ENCODE assay signal across 19 cellular contexts in the genomic region with DNA sequence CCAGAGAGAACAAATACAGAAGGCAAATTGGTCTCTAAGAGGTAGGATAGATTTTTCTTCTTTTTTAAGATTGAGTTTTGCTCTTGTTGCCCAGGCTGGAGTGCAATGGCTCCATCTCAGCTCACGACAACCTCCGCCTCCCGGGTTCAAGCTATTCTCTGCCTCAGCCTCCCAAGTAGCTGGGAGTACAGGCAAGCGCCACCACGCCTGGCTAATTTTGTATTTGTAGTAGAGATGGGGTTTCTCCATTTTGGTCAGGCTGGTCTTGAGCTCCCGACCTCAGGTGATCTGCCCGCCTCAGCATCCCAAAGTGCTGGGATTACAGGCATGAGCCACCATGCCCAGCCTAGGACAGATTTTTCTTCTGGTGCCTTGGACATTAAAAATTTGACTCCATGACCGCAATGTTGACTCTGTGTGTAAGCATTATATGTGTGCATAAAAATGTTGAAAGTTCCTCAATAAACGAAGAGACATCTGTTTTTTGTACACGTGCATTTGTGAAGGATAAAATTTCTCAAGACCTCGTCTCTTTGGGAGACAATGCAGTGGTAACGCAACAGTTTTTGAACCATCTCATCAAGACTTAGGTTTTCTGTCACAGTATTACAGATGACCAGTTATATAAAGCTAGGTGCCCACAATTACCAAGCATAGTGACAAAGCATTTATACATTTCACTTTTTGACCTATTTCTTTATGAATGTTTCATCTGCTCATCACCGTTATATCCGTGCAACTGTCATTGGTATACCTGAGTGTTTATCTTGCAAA. TPM values are rescaled to one million over a fixed set of nuclear protein-coding genes. Genes with fewer than 3 reads are reported as not detected.
DNase-seq lines count a peak whose midpoint lies in the region; ATAC-seq and TF ChIP-seq lines count a peak whose summit lies in the region.
"Had no signal": no experiment of that assay in that cellular context is flagged by ENCODE, and none has a peak within 500 bp of the region (broad histone marks: within the 10 kb centered on the region; RNA-seq: fewer than 3 reads in every experiment).

No MANE protein-coding gene starts in this region.

- no peak for DNase-seq in activated naive CD4-positive, alpha-beta T cell treated with anti-CD3 and anti-CD28 coated beads, Interleukin-2, amount 10 ng/mL, durations not matched to agents 7 days and 5 days
- no peak for DNase-seq in activated naive CD4-positive, alpha-beta T cell treated with Interleukin-2 at 50 U/mL for 16 hours
- DNase-seq in H9 (no peak), NCI-H524 treated with DMSO at 0.1 percent for 48 hours (lab: John Stamatoyannopoulos, UW) (no peak)
- no peak for DNase-seq in activated naive CD8-positive, alpha-beta T cell treated with anti-CD3 and anti-CD28 coated beads for 36 hours
- no peak for DNase-seq in stimulated activated effector memory CD8-positive, alpha-beta T cell treated with anti-CD3 and anti-CD28 coated beads, Interleukin-12 subunit alpha, Interleukin-12 subunit beta, amount 100 ng/mL, for 72 hours (ENCODE audit: low spot score in 2 of 2)
- DNase-seq: CD8-positive, alpha-beta T cell; KG1; NCI-H1694 treated with DMSO at 0.1 percent for 48 hours; NCI-H2107; NCI-H510A; NCI-H82; OCI-M1; RPMI8226; SIG-M5 had no signal

- no peaks in the 10 kb centered on the region for H3K27me3 ChIP-seq in H9 (ENCODE audit: insufficient read depth, low read length)
- H3K27me3 ChIP-seq: BLaER1 treated with 17β-estradiol and CSF1 and Interleukin-3, amounts not matched to agents 10 nM and 100 nM had no signal

- no peak overlapping the region for H3K18ac ChIP-seq in H9 (ENCODE audit: insufficient read length, low read depth, low read length)

- H3T11ph ChIP-seq in H9 (ENCODE audit: low read length) = no peak overlapping the region

- no peak overlapping the region for H3K9ac ChIP-seq in H9 (ENCODE audit: extremely low read depth, insufficient read length, low read length)
- H3K9ac ChIP-seq: BLaER1 treated with 17β-estradiol and CSF1 and Interleukin-3, amounts not matched to agents 10 nM and 100 nM had no signal

- H4K20me1 ChIP-seq in H9 (ENCODE audit: control insufficient read depth, insufficient read depth, insufficient read length) = no peaks in the 10 kb centered on the region

- no peak overlapping the region for H2BK15ac ChIP-seq in H9 (ENCODE audit: low read depth, low read length)

- H2AFZ ChIP-seq in H9 (ENCODE audit: low read length) = no peak overlapping the region

- H2BK120ac ChIP-seq in H9 (ENCODE audit: low read depth, low read length, poor library complexity, severe bottlenecking) = no peak overlapping the region

- no peak overlapping the region for H3K4me3 Mint-ChIP-seq in activated naive CD4-positive, alpha-beta T cell treated with anti-CD3 and anti-CD28 coated beads, Interleukin-2, amount 10 ng/mL, durations not matched to agents 7 days and 5 days
- no peak overlapping the region for H3K4me3 Mint-ChIP-seq in H9
- H3K4me3 Mint-ChIP-seq in activated naive CD8-positive, alpha-beta T cell treated with anti-CD3 and anti-CD28 coated beads for 36 hours = no peak overlapping the region
- no peak overlapping the region for H3K4me3 Mint-ChIP-seq in stimulated activated effector memory CD8-positive, alpha-beta T cell treated with anti-CD3 and anti-CD28 coated beads, Interleukin-12 subunit alpha, Interleukin-12 subunit beta, amount 100 ng/mL, for 72 hours
- H3K4me3 Mint-ChIP-seq: CD8-positive, alpha-beta T cell had no signal

- no peaks in the 10 kb centered on the region for H3K79me1 ChIP-seq in H9 (ENCODE audit: insufficient read depth, low read depth, low read length, poor library complexity, severe bottlenecking)

- no peak for ATAC-seq in stimulated activated effector memory CD8-positive, alpha-beta T cell treated with anti-CD3 and anti-CD28 coated beads, Interleukin-12 subunit alpha, Interleukin-12 subunit beta, amount 100 ng/mL, for 72 hours
- ATAC-seq in GM21723 (IDR thresholded peaks at IDR 0.05; ENCODE audit: unreplicated experiment) = no peak
- ATAC-seq: CD8-positive, alpha-beta T cell; SK-N-SH treated with all-trans-retinoic acid at 6 μM for 48 hours had no signal

- H3K4me2 ChIP-seq in H9 (ENCODE audit: insufficient read depth, insufficient read length, low read length) = no peak overlapping the region
- H3K4me2 ChIP-seq: BLaER1 treated with 17β-estradiol and CSF1 and Interleukin-3, amounts not matched to agents 10 nM and 100 nM had no signal

- H3K9me3 ChIP-seq in H9 (ENCODE audit: control insufficient read depth, low read depth, low read length) = no peaks in the 10 kb centered on the region
- H3K9me3 ChIP-seq: BLaER1 treated with 17β-estradiol and CSF1 and Interleukin-3, amounts not matched to agents 10 nM and 100 nM; HAP-1 had no signal

- no peaks in the 10 kb centered on the region for H3K4me1 Mint-ChIP-seq in activated naive CD4-positive, alpha-beta T cell treated with anti-CD3 and anti-CD28 coated beads, Interleukin-2, amount 10 ng/mL, durations not matched to agents 7 days and 5 days
- H3K4me1 Mint-ChIP-seq in H9 = no peaks in the 10 kb centered on the region; a peak in 1 of 4 replicates
- H3K4me1 Mint-ChIP-seq in activated naive CD8-positive, alpha-beta T cell treated with anti-CD3 and anti-CD28 coated beads for 36 hours = no peaks in the 10 kb centered on the region
- peaks cover 15% of the 10 kb centered on the region for H3K4me1 Mint-ChIP-seq in stimulated activated effector memory CD8-positive, alpha-beta T cell treated with anti-CD3 and anti-CD28 coated beads, Interleukin-12 subunit alpha, Interleukin-12 subunit beta, amount 100 ng/mL, for 72 hours

- no peak overlapping the region for H2AK5ac ChIP-seq in H9 (ENCODE audit: insufficient read length, low read length)

- CTCF ChIA-PET in activated naive CD4-positive, alpha-beta T cell treated with anti-CD3 and anti-CD28 coated beads, Interleukin-2, amount 10 ng/mL, durations not matched to agents 7 days and 5 days (lab: Charles Lee) = interaction anchor here (0.6 kb wide), 1 partner anchor 27 kb away, joined by 3 read pairs; no protein-coding TSS in a partner anchor

- no peak overlapping the region for H4K8ac ChIP-seq in H9 (replicated peaks; ENCODE audit: insufficient read length, low read depth, low read length)

- no peak overlapping the region for H3K14ac ChIP-seq in H9 (ENCODE audit: insufficient read depth, low read length)

- H3K23ac ChIP-seq in H9 (ENCODE audit: insufficient read length, low read depth, low read length) = no peak overlapping the region

- no peaks in the 10 kb centered on the region for H3K23me2 ChIP-seq in H9 (ENCODE audit: insufficient read length, low read depth, low read length, poor library complexity, severe bottlenecking)

- H4K5ac ChIP-seq in H9 (ENCODE audit: insufficient read length, low read depth, low read length) = no peak overlapping the region

- peaks cover 61% of the 10 kb centered on the region for H3K36me3 Mint-ChIP-seq in activated naive CD4-positive, alpha-beta T cell treated with anti-CD3 and anti-CD28 coated beads, Interleukin-2, amount 10 ng/mL, durations not matched to agents 7 days and 5 days
- H3K36me3 Mint-ChIP-seq in H9 (ENCODE audit: insufficient read depth in 1 of 3, low read depth in 3 of 3) = peaks cover 53 to 94% (median 74%) of the 10 kb centered on the region in 3 experiments
- peaks cover 42% of the 10 kb centered on the region for H3K36me3 Mint-ChIP-seq in activated naive CD8-positive, alpha-beta T cell treated with anti-CD3 and anti-CD28 coated beads for 36 hours
- peaks cover 100% of the 10 kb centered on the region for H3K36me3 Mint-ChIP-seq in stimulated activated effector memory CD8-positive, alpha-beta T cell treated with anti-CD3 and anti-CD28 coated beads, Interleukin-12 subunit alpha, Interleukin-12 subunit beta, amount 100 ng/mL, for 72 hours

- H2BK12ac ChIP-seq in H9 (ENCODE audit: insufficient read length, low read depth, low read length) = no peak overlapping the region

- H3K9me3 Mint-ChIP-seq in activated naive CD4-positive, alpha-beta T cell treated with anti-CD3 and anti-CD28 coated beads, Interleukin-2, amount 10 ng/mL, durations not matched to agents 7 days and 5 days = no peaks in the 10 kb centered on the region
- H3K9me3 Mint-ChIP-seq in H9 = no peaks in the 10 kb centered on the region
- H3K9me3 Mint-ChIP-seq in activated naive CD8-positive, alpha-beta T cell treated with anti-CD3 and anti-CD28 coated beads for 36 hours = no peaks in the 10 kb centered on the region
- no peaks in the 10 kb centered on the region for H3K9me3 Mint-ChIP-seq in stimulated activated effector memory CD8-positive, alpha-beta T cell treated with anti-CD3 and anti-CD28 coated beads, Interleukin-12 subunit alpha, Interleukin-12 subunit beta, amount 100 ng/mL, for 72 hours
- H3K9me3 Mint-ChIP-seq: CD8-positive, alpha-beta T cell had no signal

- H3K4ac ChIP-seq in H9 (ENCODE audit: low read depth, low read length) = no peak overlapping the region

- H3K56ac ChIP-seq in H9 (ENCODE audit: insufficient read length, low read depth, low read length) = no peak overlapping the region

- H2BK20ac ChIP-seq in H9 (ENCODE audit: low read depth, low read length, poor library complexity, severe bottlenecking) = no peak overlapping the region

- no CpG with 5 or more reads among the region's 14 CpGs for WGBS in H9 (ENCODE audit: extremely low coverage, insufficient read length, low lambda C conversion rate)

- no peak overlapping the region for H3K27ac ChIP-seq in H9 (ENCODE audit: insufficient read length, low read depth, low read length)
- H3K27ac ChIP-seq: BLaER1 treated with 17β-estradiol and CSF1 and Interleukin-3, amounts not matched to agents 10 nM and 100 nM had no signal

- H3K27me3 Mint-ChIP-seq in activated naive CD4-positive, alpha-beta T cell treated with anti-CD3 and anti-CD28 coated beads, Interleukin-2, amount 10 ng/mL, durations not matched to agents 7 days and 5 days = no peaks in the 10 kb centered on the region
- H3K27me3 Mint-ChIP-seq in H9 (ENCODE audit: low read depth) = no peaks in the 10 kb centered on the region
- no peaks in the 10 kb centered on the region for H3K27me3 Mint-ChIP-seq in activated naive CD8-positive, alpha-beta T cell treated with anti-CD3 and anti-CD28 coated beads for 36 hours

- H3K4me1 ChIP-seq in H9 (ENCODE audit: insufficient read depth, low read length) = no peaks in the 10 kb centered on the region
- H3K4me1 ChIP-seq: BLaER1 treated with 17β-estradiol and CSF1 and Interleukin-3, amounts not matched to agents 10 nM and 100 nM; HAP-1 had no signal

- no peaks in the 10 kb centered on the region for H3K79me2 ChIP-seq in H9 (ENCODE audit: insufficient read depth, low read length)

- no peak overlapping the region for H4K91ac ChIP-seq in H9 (ENCODE audit: insufficient read length, low read depth, low read length)

- TF ChIP-seq CTCF in H9 (conservative IDR thresholded peaks at IDR 0.05) = no peak

- no peak overlapping the region for H2BK5ac ChIP-seq in H9 (ENCODE audit: insufficient read length, low read length)

- H3K27ac Mint-ChIP-seq in activated naive CD4-positive, alpha-beta T cell treated with anti-CD3 and anti-CD28 coated beads, Interleukin-2, amount 10 ng/mL, durations not matched to agents 7 days and 5 days = peak overlapping the region; percentile 55
- peak overlapping the region in 2 of 3 experiments; percentile 11 to 67; a peak in 2 of 7 replicates for H3K27ac Mint-ChIP-seq in H9
- peak overlapping the region; percentile 11 for H3K27ac Mint-ChIP-seq in activated naive CD8-positive, alpha-beta T cell treated with anti-CD3 and anti-CD28 coated beads for 36 hours
- H3K27ac Mint-ChIP-seq in stimulated activated effector memory CD8-positive, alpha-beta T cell treated with anti-CD3 and anti-CD28 coated beads, Interleukin-12 subunit alpha, Interleukin-12 subunit beta, amount 100 ng/mL, for 72 hours = peak overlapping the region; percentile 18
- H3K27ac Mint-ChIP-seq: CD8-positive, alpha-beta T cell had no signal

RNA-seq across cellular contexts. Expression of a gene that starts 17.4 kb away (rescaled TPM):
- 407 and 409 TPM in 2 replicates for total RNA-seq in H9 (2021)
- 100 to 1,000 TPM; 264 to 289 TPM for total RNA-seq in activated naive CD8-positive, alpha-beta T cell treated with anti-CD3 and anti-CD28 coated beads for 36 hours

RNA-seq across cellular contexts. Expression of a gene that starts 24.7 kb away (rescaled TPM):
- total RNA-seq in H9 (2021) = 86.9 and 88.0 TPM in 2 replicates
- 100 to 1,000 TPM in 1 of 2 experiments, 10 to 100 TPM in 1; 92.8 to 113 TPM for total RNA-seq in activated naive CD8-positive, alpha-beta T cell treated with anti-CD3 and anti-CD28 coated beads for 36 hours

RNA-seq across cellular contexts. Expression of a gene that starts 41.3 kb away (rescaled TPM):
- 20.3 and 23.4 TPM in 2 replicates for total RNA-seq in H9 (2021)
- total RNA-seq in activated naive CD8-positive, alpha-beta T cell treated with anti-CD3 and anti-CD28 coated beads for 36 hours = 10 to 100 TPM; 24.3 to 25.4 TPM

RNA-seq across cellular contexts. Expression of a gene that starts 47.9 kb away (rescaled TPM):
- total RNA-seq in H9 (2021) = 192 and 193 TPM in 2 replicates
- 100 to 1,000 TPM; 260 to 271 TPM for total RNA-seq in activated naive CD8-positive, alpha-beta T cell treated with anti-CD3 and anti-CD28 coated beads for 36 hours
